Comparison of ENCODE assay signal across 12 cellular contexts in genomic region chr17:37107406-37108083, GRCh38.
DNase-seq lines count a peak whose midpoint lies in the region; ATAC-seq and TF ChIP-seq lines count a peak whose summit lies in the region.
"Had no signal": no experiment of that assay in that cellular context is flagged by ENCODE, and none has a peak within 500 bp of the region (broad histone marks: within the 10 kb centered on the region; RNA-seq: fewer than 3 reads in every experiment).

No MANE protein-coding gene starts in this region.

- H3F3A ChIP-seq in GM23248 (ENCODE audit: insufficient read depth), result no peaks in the 10 kb centered on the region

- no peak overlapping the region for H3K9ac ChIP-seq in GM23248

- no peaks in the 10 kb centered on the region for H3K27me3 ChIP-seq in GM23248 (replicated peaks; ENCODE audit: insufficient read depth)
- H3K27me3 ChIP-seq in right cardiac atrium (ENCODE audit: control insufficient read depth, insufficient read depth), result no peaks in the 10 kb centered on the region
- H3K27me3 ChIP-seq: tibial artery had no signal

- peaks cover 10% of the 10 kb centered on the region for H3K4me1 ChIP-seq in GM23248 (ENCODE audit: insufficient read depth)
- no peaks in the 10 kb centered on the region for H3K4me1 ChIP-seq in right cardiac atrium (ENCODE audit: control insufficient read depth, insufficient read depth, low read length)

- no peak overlapping the region for H2AFZ ChIP-seq in GM23248

- no peaks in the 10 kb centered on the region for H3K79me2 ChIP-seq in GM23248 (ENCODE audit: insufficient read depth)

- H3K4me2 ChIP-seq in GM23248 (ENCODE audit: unreplicated experiment), result no peak overlapping the region

- H4K20me1 ChIP-seq in GM23248 (ENCODE audit: insufficient read depth), result no peaks in the 10 kb centered on the region

- DNase-seq in GM23248 (peak; percentile 57), astrocyte of the spinal cord (ENCODE audit: low read depth, low spot score) (peak; percentile 50), right cardiac atrium (peak; percentile 50 to 80 (median 74)), posterior cingulate gyrus (peak; percentile 37 to 96 (median 80)), epidermal melanocyte (ENCODE audit: insufficient read length, low spot score) (no peak)
- DNase-seq in activated CD4-positive, alpha-beta T cell treated with anti-CD3 and anti-CD28 coated beads for 4 hours, result no peak
- DNase-seq: activated CD8-positive, alpha-beta memory T cell treated with anti-CD3 and anti-CD28 coated beads, Interleukin-2, amount 50 U/mL, for 4 hours; NCI-H510A; stimulated activated CD4-positive, alpha-beta T cell treated with anti-CD3 and anti-CD28 coated beads, Interleukin-1b, Interleukin-23, amount 100 ng/mL, for 48 hours; tibial artery had no signal

- WGBS in GM23248 (ENCODE audit: low coverage in 1 of 2, low lambda C conversion rate in 2 of 2, missing lambda C conversion rate in 2 of 2), 2 experiments, result 78 to 83% methylated on average over 7 of the region's 7 CpGs
- WGBS in right cardiac atrium, result 65% methylated on average over 7 of the region's 7 CpGs

- H3K9me3 ChIP-seq in GM23248 (ENCODE audit: low read depth) (no peaks in the 10 kb centered on the region), right cardiac atrium (ENCODE audit: control insufficient read depth, low read length) (no peaks in the 10 kb centered on the region)
- H3K9me3 ChIP-seq: tibial artery had no signal

- no peak for TF ChIP-seq CTCF in astrocyte of the spinal cord (IDR thresholded peaks at IDR 0.05; ENCODE audit: low read depth, low read length)

- no peak overlapping the region for H3K27ac ChIP-seq in GM23248
- H3K27ac ChIP-seq in right cardiac atrium (ENCODE audit: low read length), result no peak overlapping the region
- H3K27ac ChIP-seq: tibial artery had no signal

- peaks cover 13% of the 10 kb centered on the region; the same call in 1 of the 2 replicates for H3K36me3 ChIP-seq in GM23248 (ENCODE audit: low read depth)

- H3K4me3 ChIP-seq in GM23248 (no peak overlapping the region), astrocyte of the spinal cord (ENCODE audit: low read depth, low read length) (no peak overlapping the region), right cardiac atrium (ENCODE audit: low read length) (no peak overlapping the region)
- H3K4me3 ChIP-seq: tibial artery had no signal

- ATAC-seq in right cardiac atrium, result peak; percentile 75 to 87
- ATAC-seq in HG02938 (IDR thresholded peaks at IDR 0.05; ENCODE audit: unreplicated experiment), result no peak
- ATAC-seq in HG03175 (IDR thresholded peaks at IDR 0.05; ENCODE audit: unreplicated experiment), result no peak

- H3K9me2 ChIP-seq in GM23248 (ENCODE audit: insufficient read depth), result no peaks in the 10 kb centered on the region

- in situ Hi-C loops in GM23248 (cut with MboI) (no loop called here), astrocyte of the spinal cord (cut with HindIII; ENCODE audit: low sequenced_read_pairs) (no loop called here)

- intact Hi-C loops in right cardiac atrium (cut with DNase I) (no loop called here), posterior cingulate gyrus (cut with DNase I) (no loop called here)

Comparison
In these comparisons a context has a peak if more than half of its experiments do, and no peak if none do; other contexts are left out.
1. DNase-seq: peak in GM23248 (single experiment), astrocyte of the spinal cord (single experiment), right cardiac atrium (3 of 3) and posterior cingulate gyrus (10 of 10); none in activated CD4-positive, alpha-beta T cell treated with anti-CD3 and anti-CD28 coated beads for 4 hours (0 of 2) and epidermal melanocyte (single experiment).
2. ATAC-seq: peak in right cardiac atrium (2 of 2); none in HG02938 (single experiment) and HG03175 (single experiment).